In genomic region chr1:240618946-240619345, GRCh38 we compare ENCODE assay signal across 18 cellular contexts. TPM values are rescaled to one million over a fixed set of nuclear protein-coding genes. Genes with fewer than 3 reads are reported as not detected.
DNase-seq lines count a peak whose midpoint lies in the region; ATAC-seq and TF ChIP-seq lines count a peak whose summit lies in the region.
"Had no signal": no experiment of that assay in that cellular context is flagged by ENCODE, and none has a peak within 500 bp of the region (broad histone marks: within the 10 kb centered on the region; RNA-seq: fewer than 3 reads in every experiment).

No MANE protein-coding gene starts in this region.

- H3K36me3 Mint-ChIP-seq in effector memory CD8-positive, alpha-beta T cell (ENCODE audit: insufficient read depth): no peaks in the 10 kb centered on the region
- H3K36me3 Mint-ChIP-seq: CD8-positive, alpha-beta T cell had no signal

- peak overlapping the region; percentile 50 for H3K27ac ChIP-seq in SJCRH30
- no peak overlapping the region for H3K27ac ChIP-seq in smooth muscle cell (ENCODE audit: low read depth)
- H3K27ac ChIP-seq: BLaER1, KMS-11, PC-9 had no signal

- H3K4me1 Mint-ChIP-seq in effector memory CD8-positive, alpha-beta T cell (ENCODE audit: low read depth in 2 of 2): peaks cover 0 to 1% of the 10 kb centered on the region in 2 donors

- no peaks in the 10 kb centered on the region for H3K27me3 ChIP-seq in SJCRH30
- no peaks in the 10 kb centered on the region for H3K27me3 ChIP-seq in smooth muscle cell (ENCODE audit: low read depth)
- H3K27me3 ChIP-seq: BLaER1 had no signal

- no peak for TF ChIP-seq CTCF in smooth muscle cell (IDR thresholded peaks at IDR 0.05; ENCODE audit: borderline replicate concordance, insufficient read depth, poor library complexity, severe bottlenecking)

- H3K4me1 ChIP-seq in SJCRH30 (peaks cover 22% of the 10 kb centered on the region), smooth muscle cell (ENCODE audit: low read depth) (no peaks in the 10 kb centered on the region)

- DNase-seq in SKM-1 treated with dmso at 0.1 percent for 144 hours (lab: John Stamatoyannopoulos, UW; ENCODE audit: unreplicated experiment) (peak; percentile 19), SKM-1 (lab: John Stamatoyannopoulos, UW; ENCODE audit: unreplicated experiment) (no peak), GDM1 (lab: John Stamatoyannopoulos, UW) (peak; percentile 3), SJCRH30 (peak; percentile 29 to 53), smooth muscle cell (lab: John Stamatoyannopoulos, UW; ENCODE audit: unreplicated experiment) (no peak), NCI-H1105 (lab: John Stamatoyannopoulos, UW) (no peak)
- DNase-seq in effector memory CD8-positive, alpha-beta T cell: no peak
- DNase-seq: CD8-positive, alpha-beta T cell; NCI-H1436; NCI-H2029; NCI-H2171; NCI-H446 treated with DMSO at 0.1 percent for 48 hours; PC-9 had no signal

- no peaks in the 10 kb centered on the region for H3K9me3 ChIP-seq in SJCRH30 (replicated peaks)
- no peaks in the 10 kb centered on the region for H3K9me3 ChIP-seq in smooth muscle cell (replicated peaks; ENCODE audit: low read depth)
- H3K9me3 ChIP-seq: BLaER1 had no signal

- H3K27me3 Mint-ChIP-seq in effector memory CD8-positive, alpha-beta T cell: no peaks in the 10 kb centered on the region

- no peaks in the 10 kb centered on the region for H3F3A ChIP-seq in smooth muscle cell (ENCODE audit: low read depth)

- H3K4me3 ChIP-seq in SJCRH30 (no peak overlapping the region), smooth muscle cell (no peak overlapping the region)
- H3K4me3 ChIP-seq: BLaER1, PC-9 had no signal

- ATAC-seq in effector memory CD8-positive, alpha-beta T cell (replicated peaks): peak; percentile 37
- ATAC-seq in GM19023 (IDR thresholded peaks at IDR 0.05; ENCODE audit: unreplicated experiment): no peak
- ATAC-seq: CD8-positive, alpha-beta T cell; HepG2 had no signal

- no peaks in the 10 kb centered on the region for H3K9me3 Mint-ChIP-seq in effector memory CD8-positive, alpha-beta T cell
- H3K9me3 Mint-ChIP-seq: CD8-positive, alpha-beta T cell had no signal

- H3K27ac Mint-ChIP-seq in effector memory CD8-positive, alpha-beta T cell: no peak overlapping the region
- H3K27ac Mint-ChIP-seq: CD8-positive, alpha-beta T cell had no signal

- H3K4me3 Mint-ChIP-seq in effector memory CD8-positive, alpha-beta T cell: no peak overlapping the region
- H3K4me3 Mint-ChIP-seq: CD8-positive, alpha-beta T cell had no signal

- no peak overlapping the region for H2AFZ ChIP-seq in smooth muscle cell (ENCODE audit: low read depth)
- H2AFZ ChIP-seq: PC-9 had no signal

- WGBS in smooth muscle cell (ENCODE audit: low lambda C conversion rate): 50% methylated on average over 4 of the region's 4 CpGs

- H4K20me1 ChIP-seq in smooth muscle cell (ENCODE audit: low read depth): no peaks in the 10 kb centered on the region
- H4K20me1 ChIP-seq: BLaER1 had no signal

- H3K36me3 ChIP-seq in SJCRH30: no peaks in the 10 kb centered on the region
- H3K36me3 ChIP-seq in smooth muscle cell (ENCODE audit: low read depth): no peaks in the 10 kb centered on the region
- H3K36me3 ChIP-seq: BLaER1 had no signal

- no peak overlapping the region for H3K9ac ChIP-seq in smooth muscle cell (ENCODE audit: low read depth)
- H3K9ac ChIP-seq: BLaER1, KMS-11 had no signal

- H3K79me2 ChIP-seq in smooth muscle cell (ENCODE audit: low read depth): no peaks in the 10 kb centered on the region

- no peak overlapping the region for H3K4me2 ChIP-seq in smooth muscle cell
- H3K4me2 ChIP-seq: BLaER1, KMS-11, PC-9 had no signal

RNA-seq across cellular contexts. Expression of gene GREM2, which starts 7.0 kb away (rescaled TPM):
- total RNA-seq in SJCRH30 (2014; rRNA removed; shearing (Covaris generic)): 0.02 and 0.03 TPM in 2 replicates
- total RNA-seq in smooth muscle cell: 8.0 and 9.1 TPM in 2 replicates
- 14.1 and 15.1 TPM in 2 replicates for polyA plus RNA-seq in smooth muscle cell
- total RNA-seq: CD8-positive, alpha-beta T cell; HepG2; MCF 10A; PC-9 had no signal

Comparison
In these comparisons a context has a peak if more than half of its experiments do, and no peak if none do; other contexts are left out.
1. DNase-seq: peak in SKM-1 treated with dmso at 0.1 percent for 144 hours (single experiment), GDM1 (single experiment) and SJCRH30 (2 of 2); none in SKM-1 (single experiment), effector memory CD8-positive, alpha-beta T cell (0 of 3), smooth muscle cell (single experiment) and NCI-H1105 (single experiment).